Comparison of ENCODE assay signal across 8 cellular contexts in genomic region chr3:10753964-10754363, GRCh38.
DNase-seq lines count a peak whose midpoint lies in the region; ATAC-seq and TF ChIP-seq lines count a peak whose summit lies in the region.

No MANE protein-coding gene starts in this region.

- DNase-seq in ELR (ENCODE audit: low read depth) = peak; percentile 46
- DNase-seq in OCI-M1 (lab: John Stamatoyannopoulos, UW) = peak; percentile 63
- peak in 3 of 4 donors; percentile 17 to 52 (median 30) for DNase-seq in body of pancreas
- DNase-seq in mucosa of gallbladder (ENCODE audit: low spot score) = peak; percentile 33
- no peak for DNase-seq in NOMO-1 treated with dmso at 0.1 percent for 144 hours (lab: John Stamatoyannopoulos, UW; ENCODE audit: unreplicated experiment)
- DNase-seq in NCI-H187 treated with DMSO at 0.1 percent for 48 hours (lab: John Stamatoyannopoulos, UW) = no peak
- no peak for DNase-seq in NCI-H446 treated with DMSO at 0.1 percent for 48 hours (lab: John Stamatoyannopoulos, UW)

- no peaks in the 10 kb centered on the region for H3K36me3 ChIP-seq in body of pancreas (replicated peaks in 1 of 2; ENCODE audit: insufficient read depth in 1 of 2, low read depth in 2 of 2)

- no peaks in the 10 kb centered on the region for H3K4me1 ChIP-seq in body of pancreas

- no peaks in the 10 kb centered on the region for H3K9me3 ChIP-seq in body of pancreas

- intact Hi-C loops in body of pancreas (cut with DNase I) = no loop called here

- H3K27me3 ChIP-seq in body of pancreas = no peaks in the 10 kb centered on the region

- no peak for TF ChIP-seq POLR2A in body of pancreas (IDR thresholded peaks at IDR 0.05)

- 7 to 12% methylated on average over 6 of the region's 6 CpGs for WGBS in body of pancreas, 2 donors

- no peak overlapping the region for H3K4me3 ChIP-seq in body of pancreas

- H3K27ac ChIP-seq in body of pancreas = no peak overlapping the region

- ATAC-seq in body of pancreas = no peak
- ATAC-seq in GM21381 (IDR thresholded peaks at IDR 0.05; ENCODE audit: unreplicated experiment) = no peak

- TF ChIP-seq CTCF in body of pancreas (IDR thresholded peaks at IDR 0.05) = no peak

Comparison
In these comparisons a context has a peak if more than half of its experiments do, and no peak if none do; other contexts are left out.
1. DNase-seq: peak in ELR (single experiment), OCI-M1 (single experiment), body of pancreas (3 of 4) and mucosa of gallbladder (single experiment); none in NOMO-1 treated with dmso at 0.1 percent for 144 hours (single experiment), NCI-H187 treated with DMSO at 0.1 percent for 48 hours (single experiment) and NCI-H446 treated with DMSO at 0.1 percent for 48 hours (single experiment).